In genomic region chr10:78782441-78782840, GRCh38 we compare ENCODE assay signal across 20 cellular contexts.
A peak's percentile ranks its signal among the peaks of the same experiment; 100 is the strongest.
DNase-seq lines count a peak whose midpoint lies in the region; ATAC-seq and TF ChIP-seq lines count a peak whose summit lies in the region.
"Had no signal": no experiment of that assay in that cellular context is flagged by ENCODE, and none has a peak within 500 bp of the region (broad histone marks: within the 10 kb centered on the region; RNA-seq: fewer than 3 reads in every experiment).

No MANE protein-coding gene starts in this region.

- TF ChIP-seq CTCF in CD14-positive monocyte (IDR thresholded peaks at IDR 0.05): no peak
- no peak for TF ChIP-seq CTCF in RWPE2 (IDR thresholded peaks at IDR 0.05; ENCODE audit: poor library complexity, severe bottlenecking)

- no peaks in the 10 kb centered on the region for H3K36me3 ChIP-seq in RWPE2 (ENCODE audit: low read depth)
- H3K36me3 ChIP-seq: BE2C had no signal

- no peaks in the 10 kb centered on the region for H3K36me3 Mint-ChIP-seq in CD14-positive monocyte
- H3K36me3 Mint-ChIP-seq in stimulated activated effector memory CD8-positive, alpha-beta T cell treated with anti-CD3 and anti-CD28 coated beads, Interleukin-12 subunit alpha, Interleukin-12 subunit beta, amount 100 ng/mL, for 72 hours: no peaks in the 10 kb centered on the region

- H3K27ac ChIP-seq in RWPE2 (ENCODE audit: poor library complexity, severe bottlenecking): no peak overlapping the region

- H3K9me3 Mint-ChIP-seq in CD14-positive monocyte: peaks cover 0 to 10% (median 3%) of the 10 kb centered on the region in 7 donors
- no peaks in the 10 kb centered on the region for H3K9me3 Mint-ChIP-seq in stimulated activated effector memory CD8-positive, alpha-beta T cell treated with anti-CD3 and anti-CD28 coated beads, Interleukin-12 subunit alpha, Interleukin-12 subunit beta, amount 100 ng/mL, for 72 hours
- H3K9me3 Mint-ChIP-seq: CD4-positive, alpha-beta T cell; GM23338 had no signal

- intact Hi-C loops in CD14-positive monocyte (cut with micrococcal nuclease): loop anchor here in 1 of 2 donors (10.0 kb wide), 1 partner anchor 128 kb away; no protein-coding TSS in a partner anchor
- intact Hi-C loops in posterior vena cava (cut with DNase I): no loop called here

- no peak overlapping the region for H3K4me3 ChIP-seq in RWPE2 (ENCODE audit: severe bottlenecking)
- H3K4me3 ChIP-seq: GM23338, K562 had no signal

- H3K27me3 Mint-ChIP-seq in CD14-positive monocyte (ENCODE audit: low read depth in 3 of 3): peaks cover 6 to 17% (median 6%) of the 10 kb centered on the region in 3 donors

- peak overlapping the region in 1 of 7 donors; percentile 5 for H3K27ac Mint-ChIP-seq in CD14-positive monocyte
- no peak overlapping the region for H3K27ac Mint-ChIP-seq in stimulated activated effector memory CD8-positive, alpha-beta T cell treated with anti-CD3 and anti-CD28 coated beads, Interleukin-12 subunit alpha, Interleukin-12 subunit beta, amount 100 ng/mL, for 72 hours
- H3K27ac Mint-ChIP-seq: CD4-positive, alpha-beta T cell; GM23338 had no signal

- ATAC-seq in RWPE2 (ENCODE audit: low read depth) (no peak), HG02759 (IDR thresholded peaks at IDR 0.05; ENCODE audit: unreplicated experiment) (no peak), GM18909 (IDR thresholded peaks at IDR 0.05; ENCODE audit: poor library complexity, unreplicated experiment) (no peak)
- no peak for ATAC-seq in stimulated activated effector memory CD8-positive, alpha-beta T cell treated with anti-CD3 and anti-CD28 coated beads, Interleukin-12 subunit alpha, Interleukin-12 subunit beta, amount 100 ng/mL, for 72 hours
- ATAC-seq: GM23338, K562 had no signal

- no peaks in the 10 kb centered on the region for H3K4me1 Mint-ChIP-seq in CD14-positive monocyte
- H3K4me1 Mint-ChIP-seq in stimulated activated effector memory CD8-positive, alpha-beta T cell treated with anti-CD3 and anti-CD28 coated beads, Interleukin-12 subunit alpha, Interleukin-12 subunit beta, amount 100 ng/mL, for 72 hours: no peaks in the 10 kb centered on the region

- H3K27me3 ChIP-seq in RWPE2 (ENCODE audit: insufficient read depth, poor library complexity, severe bottlenecking): no peaks in the 10 kb centered on the region
- H3K27me3 ChIP-seq: BE2C had no signal

- H3K4me1 ChIP-seq in RWPE2 (ENCODE audit: insufficient read depth, poor library complexity, severe bottlenecking): no peaks in the 10 kb centered on the region

- no peaks in the 10 kb centered on the region for H3K9me3 ChIP-seq in RWPE2 (ENCODE audit: severe bottlenecking)
- H3K9me3 ChIP-seq: BE2C, Caco-2 had no signal

- DNase-seq in CD14-positive monocyte (ENCODE audit: low spot score) (peak; percentile 34), RWPE2 (ENCODE audit: low spot score) (peak; percentile 38), islet precursor cell (peak; percentile 29), posterior vena cava (ENCODE audit: low spot score) (peak; percentile 64), GDM1 (lab: John Stamatoyannopoulos, UW) (no peak)
- DNase-seq in stimulated activated effector memory CD8-positive, alpha-beta T cell treated with anti-CD3 and anti-CD28 coated beads, Interleukin-12 subunit alpha, Interleukin-12 subunit beta, amount 100 ng/mL, for 72 hours (ENCODE audit: low spot score in 2 of 2): no peak
- DNase-seq: ACHN, BE2C, C1 segment of cervical spinal cord, DMS153, DMS79, GF-D8, HCEC 1CT, IMR-90 had no signal

- H3K4me3 Mint-ChIP-seq in CD14-positive monocyte: no peak overlapping the region
- H3K4me3 Mint-ChIP-seq in stimulated activated effector memory CD8-positive, alpha-beta T cell treated with anti-CD3 and anti-CD28 coated beads, Interleukin-12 subunit alpha, Interleukin-12 subunit beta, amount 100 ng/mL, for 72 hours: no peak overlapping the region
- H3K4me3 Mint-ChIP-seq: CD4-positive, alpha-beta T cell; GM23338 had no signal

Comparison
In these comparisons a context has a peak if more than half of its experiments do, and no peak if none do; other contexts are left out.
1. DNase-seq: peak in CD14-positive monocyte (single experiment), RWPE2 (single experiment), islet precursor cell (single experiment) and posterior vena cava (single experiment); none in stimulated activated effector memory CD8-positive, alpha-beta T cell treated with anti-CD3 and anti-CD28 coated beads, Interleukin-12 subunit alpha, Interleukin-12 subunit beta, amount 100 ng/mL, for 72 hours (0 of 2) and GDM1 (single experiment).